In the genomic region with DNA sequence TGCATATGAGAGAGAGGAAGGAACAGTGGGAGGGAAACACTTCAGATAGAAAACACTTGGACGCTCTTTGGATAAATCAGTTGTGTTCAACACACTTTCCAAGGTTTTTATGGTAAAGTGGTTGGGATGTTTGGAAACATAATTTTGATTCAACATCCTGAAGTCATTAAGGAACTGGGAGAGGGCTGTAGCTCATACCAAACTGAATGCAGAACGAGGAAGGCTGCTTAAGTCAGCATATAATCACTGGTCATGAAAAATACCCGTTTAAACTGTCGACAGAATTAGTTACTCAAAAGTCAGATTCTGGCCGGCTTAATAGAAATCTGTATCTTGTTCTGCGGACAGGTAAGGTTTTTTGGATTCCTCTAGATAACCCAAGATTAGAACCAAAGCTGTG, we compare ENCODE assay signal across 26 cellular contexts. TPM values are rescaled to one million over a fixed set of nuclear protein-coding genes. Genes with fewer than 3 reads are reported as not detected.
DNase-seq lines count a peak whose midpoint lies in the region; TF ChIP-seq lines count a peak whose summit lies in the region.
"Had no signal": no experiment of that assay in that cellular context is flagged by ENCODE, and none has a peak within 500 bp of the region (broad histone marks: within the 10 kb centered on the region; RNA-seq: fewer than 3 reads in every experiment).

No MANE protein-coding gene starts in this region.

- H3K4me3 ChIP-seq in breast epithelium (peak overlapping the region in 1 of 3 donors; percentile 8), mammary epithelial cell (replicated peaks in 1 of 3; ENCODE audit: insufficient read depth in 1 of 3, low read depth in 2 of 3, low read length in 3 of 3) (no peak overlapping the region)
- H3K4me3 ChIP-seq: A549, ovary, tibial nerve had no signal

- CTCF ChIA-PET in mammary epithelial cell (lab: Charles Lee; ENCODE audit: low non-redundant PET) = no interaction called here

- no peaks in the 10 kb centered on the region for H3K9me3 Mint-ChIP-seq in mesothelial cell of epicardium
- H3K9me3 Mint-ChIP-seq: activated naive CD8-positive, alpha-beta T cell treated with anti-CD3 and anti-CD28 coated beads, Interleukin-2, amount 10 ng/mL, durations not matched to agents 7 days and 5 days; activated T-helper 2 cell treated with anti-CD3 and anti-CD28 coated beads, Interferon-gamma antibody, Interleukin-2, Interleukin-4, amounts not matched to agents 10 μg/mL and 5 μg/mL and 100 μg/mL, durations not matched to agents 14 hours and 24 hours and 36 hours; CD8-positive, alpha-beta T cell; natural killer cell; WTC11 had no signal

- 96% methylated on average over 5 of the region's 6 CpGs for WGBS in mammary epithelial cell (ENCODE audit: low coverage, missing lambda C conversion rate)

- H3K4me1 Mint-ChIP-seq in mesothelial cell of epicardium = no peaks in the 10 kb centered on the region
- H3K4me1 Mint-ChIP-seq: B cell had no signal

- no peaks in the 10 kb centered on the region for H4K20me1 ChIP-seq in mammary epithelial cell (ENCODE audit: insufficient read depth, low read length)

- H2AFZ ChIP-seq in mammary epithelial cell (ENCODE audit: low read depth, low read length) = no peak overlapping the region

- H3K27me3 Mint-ChIP-seq in mesothelial cell of epicardium (ENCODE audit: low read depth) = no peaks in the 10 kb centered on the region
- H3K27me3 Mint-ChIP-seq: activated naive CD8-positive, alpha-beta T cell treated with anti-CD3 and anti-CD28 coated beads, Interleukin-2, amount 10 ng/mL, durations not matched to agents 7 days and 5 days; B cell had no signal

- no peak overlapping the region for H3K9ac ChIP-seq in mammary epithelial cell (ENCODE audit: insufficient read depth, low read length)

- no peak for TF ChIP-seq CTCF in breast epithelium (IDR thresholded peaks at IDR 0.05)
- no peak for TF ChIP-seq CTCF in mammary epithelial cell (conservative IDR thresholded peaks at IDR 0.05 in 1 of 2, IDR thresholded peaks at IDR 0.05 in 1 of 2; ENCODE audit: extremely low read depth in 1 of 2, insufficient read depth in 1 of 2, low read depth in 1 of 2, low read length in 2 of 2)
- TF ChIP-seq CTCF in mesothelial cell of epicardium (IDR thresholded peaks at IDR 0.05; ENCODE audit: unreplicated experiment) = no peak

- H3K4me1 ChIP-seq in breast epithelium (no peaks in the 10 kb centered on the region), mammary epithelial cell (ENCODE audit: insufficient read depth, low read length) (no peaks in the 10 kb centered on the region)
- H3K4me1 ChIP-seq: A549 had no signal

- H3K4me3 Mint-ChIP-seq in mesothelial cell of epicardium = no peak overlapping the region
- H3K4me3 Mint-ChIP-seq: activated naive CD8-positive, alpha-beta T cell treated with anti-CD3 and anti-CD28 coated beads, Interleukin-2, amount 10 ng/mL, durations not matched to agents 7 days and 5 days; B cell; CD8-positive, alpha-beta T cell; natural killer cell; WTC11 had no signal

- dilution Hi-C loops in mammary epithelial cell (cut with HindIII; ENCODE audit: low sequenced_read_pairs) = no loop called here

- in situ Hi-C loops in mammary epithelial cell (cut with MboI; ENCODE audit: low sequenced_read_pairs in 2 of 2) = no loop called here

- peak overlapping the region; percentile 1 to 45 for H3K27ac ChIP-seq in breast epithelium
- H3K27ac ChIP-seq in mammary epithelial cell (ENCODE audit: insufficient read depth, low read depth, low read length) = no peak overlapping the region
- H3K27ac ChIP-seq: A549, ovary had no signal

- no peaks in the 10 kb centered on the region for H3K79me2 ChIP-seq in mammary epithelial cell (ENCODE audit: insufficient read depth, low read length)

- BruUV-seq in mammary epithelial cell (replicated peaks; lab: Mats Ljungman, UMichigan) = no TSS peak

- no peaks in the 10 kb centered on the region for H3K36me3 ChIP-seq in breast epithelium
- peaks cover 5% of the 10 kb centered on the region for H3K36me3 ChIP-seq in mammary epithelial cell (ENCODE audit: insufficient read depth, low read length)
- H3K36me3 ChIP-seq: ovary had no signal

- DNase-seq in breast epithelium (ENCODE audit: low spot score in 2 of 2) (no peak), mammary epithelial cell (no peak), mesothelial cell of epicardium (ENCODE audit: low spot score in 2 of 2, unreplicated experiment in 2 of 2) (no peak), kidney tubule cell (ENCODE audit: low spot score) (no peak), AML-193 (lab: John Stamatoyannopoulos, UW) (no peak), hippocampal formation (lab: John Stamatoyannopoulos, UW) (no peak)
- DNase-seq: activated CD4-positive, alpha-beta T cell treated with anti-CD3 and anti-CD28 coated beads, Interleukin-2, amount 50 U/mL, for 1 hour; activated naive CD8-positive, alpha-beta T cell treated with anti-CD3 and anti-CD28 coated beads, Interleukin-2, amount 10 ng/mL, durations not matched to agents 7 days and 5 days; CD8-positive, alpha-beta T cell; central memory CD4-positive, alpha-beta T cell; dermis blood vessel endothelial cell; natural killer cell; NCI-H2081; NCI-H2227 treated with DMSO at 0.1 percent for 48 hours; NCI-H526 treated with DMSO at 0.1 percent for 48 hours; ovary; Right ventricle myocardium superior; small intestine; stimulated activated CD4-positive, alpha-beta T cell treated with anti-CD3 and anti-CD28 coated beads, Interleukin-1b, Interleukin-23, amount 100 ng/mL, for 48 hours; stimulated activated CD8-positive, alpha-beta memory T cell treated with anti-CD3 and anti-CD28 coated beads, Interleukin-4, amount 100 ng/mL, for 48 hours; SW 1271 had no signal

- no peak for TF ChIP-seq POLR2A in breast epithelium (IDR thresholded peaks at IDR 0.05)

- H3K9me3 ChIP-seq in breast epithelium (no peaks in the 10 kb centered on the region), mammary epithelial cell (replicated peaks; ENCODE audit: insufficient read depth, low read length) (no peaks in the 10 kb centered on the region)
- H3K9me3 ChIP-seq: A549, ovary, tibial nerve had no signal

- no peak overlapping the region for H3K4me2 ChIP-seq in mammary epithelial cell (ENCODE audit: insufficient read depth, low read depth, low read length)
- H3K4me2 ChIP-seq: A549 had no signal

- intact Hi-C loops in breast epithelium (cut with DNase I; ENCODE audit: low total_unique reads) (no loop called here), mammary epithelial cell (cut with micrococcal nuclease) (no loop called here)

- peak overlapping the region; percentile 21 for H3K27ac Mint-ChIP-seq in mesothelial cell of epicardium
- H3K27ac Mint-ChIP-seq: activated naive CD8-positive, alpha-beta T cell treated with anti-CD3 and anti-CD28 coated beads, Interleukin-2, amount 10 ng/mL, durations not matched to agents 7 days and 5 days; activated T-helper 2 cell treated with anti-CD3 and anti-CD28 coated beads, Interferon-gamma antibody, Interleukin-2, Interleukin-4, amounts not matched to agents 10 μg/mL and 5 μg/mL and 100 μg/mL, durations not matched to agents 14 hours and 24 hours and 36 hours; B cell; CD8-positive, alpha-beta T cell; natural killer cell; WTC11 had no signal

- peaks cover 2% of the 10 kb centered on the region for H3K36me3 Mint-ChIP-seq in mesothelial cell of epicardium
- H3K36me3 Mint-ChIP-seq: WTC11 had no signal

- H3K27me3 ChIP-seq in breast epithelium (no peaks in the 10 kb centered on the region), mammary epithelial cell (ENCODE audit: insufficient read depth, low read length) (no peaks in the 10 kb centered on the region)
- H3K27me3 ChIP-seq: ovary, tibial nerve had no signal

RNA-seq across cellular contexts. Expression of gene LIX1L, which starts 14.9 kb away (rescaled TPM):
- total RNA-seq in breast epithelium = 10 to 100 TPM; 18.1 to 28.5 (median 21.8) TPM
- 10 to 100 TPM; 16.0 TPM for total RNA-seq in mammary epithelial cell
- 22.8 TPM for polyA plus RNA-seq in mammary epithelial cell
- polyA minus RNA-seq in mammary epithelial cell = 27.2 TPM
- 26.6 to 27.6 TPM (median 27.1 TPM) in 3 replicates for total RNA-seq in mesothelial cell of epicardium

RNA-seq across cellular contexts. Expression of gene RBM8A, which starts 15.6 kb away (rescaled TPM):
- total RNA-seq in breast epithelium (100 to 1,000 TPM; 115 to 137 (median 128) TPM), mammary epithelial cell (100 to 1,000 TPM in 1 of 2 donors, 10 to 100 TPM in 1; 80.2 to 172 TPM), mesothelial cell of epicardium (146 to 154 TPM (median 148 TPM) in 3 replicates)
- 172 TPM for polyA plus RNA-seq in mammary epithelial cell
- polyA minus RNA-seq in mammary epithelial cell = 57.7 TPM

RNA-seq across cellular contexts. Expression of gene ANKRD34A, which starts 21.5 kb away (rescaled TPM):
- total RNA-seq in breast epithelium = under 1 TPM; 0.16 to 0.98 (median 0.59) TPM
- total RNA-seq in mammary epithelial cell = 1 to 10 TPM; 1.3 to 1.6 TPM
- 1.1 TPM for polyA plus RNA-seq in mammary epithelial cell
- polyA minus RNA-seq in mammary epithelial cell = 0.21 TPM
- total RNA-seq in mesothelial cell of epicardium = 0.86 to 1.9 TPM (median 0.94 TPM) in 3 replicates

RNA-seq across cellular contexts. Expression of gene POLR3GL, which starts 21.6 kb away (rescaled TPM):
- 10 to 100 TPM; 18.0 to 32.8 (median 18.1) TPM for total RNA-seq in breast epithelium
- total RNA-seq in mammary epithelial cell = 10 to 100 TPM in 1 of 2 donors, 1 to 10 TPM in 1; 4.7 to 10.0 TPM
- polyA plus RNA-seq in mammary epithelial cell = 7.3 TPM
- polyA minus RNA-seq in mammary epithelial cell = 10.9 TPM
- total RNA-seq in mesothelial cell of epicardium = 14.4 to 16.4 TPM (median 14.7 TPM) in 3 replicates

RNA-seq across cellular contexts. Expression of gene PEX11B, which starts 24.4 kb away (rescaled TPM):
- total RNA-seq in breast epithelium (10 to 100 TPM; 20.3 to 40.1 (median 22.0) TPM), mammary epithelial cell (10 to 100 TPM; 30.4 to 36.3 TPM), mesothelial cell of epicardium (26.8 to 27.2 TPM (median 26.9 TPM) in 3 replicates)
- 31.0 TPM for polyA plus RNA-seq in mammary epithelial cell
- polyA minus RNA-seq in mammary epithelial cell = 17.2 TPM
